Comparison of ENCODE assay signal across 2 cellular contexts in the genomic region with DNA sequence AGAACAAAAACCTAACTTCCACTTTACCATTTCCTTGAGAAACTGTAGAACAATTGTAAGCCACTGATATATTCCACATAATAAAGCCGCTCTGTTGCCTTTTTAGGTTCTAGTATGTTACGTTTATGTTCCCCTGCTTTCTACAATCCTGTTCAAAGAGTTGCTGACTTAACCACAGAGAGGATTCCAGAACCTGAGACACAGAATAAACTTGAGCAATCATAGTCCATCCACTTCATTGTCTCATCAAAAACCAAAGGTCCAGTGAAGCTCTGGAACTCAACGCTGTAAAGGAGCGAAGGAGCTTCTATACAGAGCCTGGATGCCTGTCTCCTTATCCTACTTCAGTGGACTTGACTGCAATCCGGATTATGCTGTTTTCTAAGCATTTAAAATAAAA.
TF ChIP-seq lines count a peak whose summit lies in the region.

No MANE protein-coding gene starts in this region.

TF ChIP-seq in liver, 16 proteins besides CTCF, POLR2A, EP300 and RAD21:
- TF ChIP-seq, protein P1, sequence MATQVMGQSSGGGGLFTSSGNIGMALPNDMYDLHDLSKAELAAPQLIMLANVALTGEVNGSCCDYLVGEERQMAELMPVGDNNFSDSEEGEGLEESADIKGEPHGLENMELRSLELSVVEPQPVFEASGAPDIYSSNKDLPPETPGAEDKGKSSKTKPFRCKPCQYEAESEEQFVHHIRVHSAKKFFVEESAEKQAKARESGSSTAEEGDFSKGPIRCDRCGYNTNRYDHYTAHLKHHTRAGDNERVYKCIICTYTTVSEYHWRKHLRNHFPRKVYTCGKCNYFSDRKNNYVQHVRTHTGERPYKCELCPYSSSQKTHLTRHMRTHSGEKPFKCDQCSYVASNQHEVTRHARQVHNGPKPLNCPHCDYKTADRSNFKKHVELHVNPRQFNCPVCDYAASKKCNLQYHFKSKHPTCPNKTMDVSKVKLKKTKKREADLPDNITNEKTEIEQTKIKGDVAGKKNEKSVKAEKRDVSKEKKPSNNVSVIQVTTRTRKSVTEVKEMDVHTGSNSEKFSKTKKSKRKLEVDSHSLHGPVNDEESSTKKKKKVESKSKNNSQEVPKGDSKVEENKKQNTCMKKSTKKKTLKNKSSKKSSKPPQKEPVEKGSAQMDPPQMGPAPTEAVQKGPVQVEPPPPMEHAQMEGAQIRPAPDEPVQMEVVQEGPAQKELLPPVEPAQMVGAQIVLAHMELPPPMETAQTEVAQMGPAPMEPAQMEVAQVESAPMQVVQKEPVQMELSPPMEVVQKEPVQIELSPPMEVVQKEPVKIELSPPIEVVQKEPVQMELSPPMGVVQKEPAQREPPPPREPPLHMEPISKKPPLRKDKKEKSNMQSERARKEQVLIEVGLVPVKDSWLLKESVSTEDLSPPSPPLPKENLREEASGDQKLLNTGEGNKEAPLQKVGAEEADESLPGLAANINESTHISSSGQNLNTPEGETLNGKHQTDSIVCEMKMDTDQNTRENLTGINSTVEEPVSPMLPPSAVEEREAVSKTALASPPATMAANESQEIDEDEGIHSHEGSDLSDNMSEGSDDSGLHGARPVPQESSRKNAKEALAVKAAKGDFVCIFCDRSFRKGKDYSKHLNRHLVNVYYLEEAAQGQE (IDR thresholded peaks at IDR 0.05): no peak
- peak in 1 of 2 donors; percentile 27 for TF ChIP-seq HNF4A (conservative IDR thresholded peaks at IDR 0.05)
- TF ChIP-seq SP1 (IDR thresholded peaks at IDR 0.05): no peak

TF ChIP-seq in HepG2, 621 proteins besides CTCF, POLR2A, EP300 and RAD21:
- no peak for TF ChIP-seq SP1 (IDR thresholded peaks at IDR 0.05)
- TF ChIP-seq SP1 (CRISPR knock-in tag; IDR thresholded peaks at IDR 0.05): no peak
- TF ChIP-seq, protein P2, sequence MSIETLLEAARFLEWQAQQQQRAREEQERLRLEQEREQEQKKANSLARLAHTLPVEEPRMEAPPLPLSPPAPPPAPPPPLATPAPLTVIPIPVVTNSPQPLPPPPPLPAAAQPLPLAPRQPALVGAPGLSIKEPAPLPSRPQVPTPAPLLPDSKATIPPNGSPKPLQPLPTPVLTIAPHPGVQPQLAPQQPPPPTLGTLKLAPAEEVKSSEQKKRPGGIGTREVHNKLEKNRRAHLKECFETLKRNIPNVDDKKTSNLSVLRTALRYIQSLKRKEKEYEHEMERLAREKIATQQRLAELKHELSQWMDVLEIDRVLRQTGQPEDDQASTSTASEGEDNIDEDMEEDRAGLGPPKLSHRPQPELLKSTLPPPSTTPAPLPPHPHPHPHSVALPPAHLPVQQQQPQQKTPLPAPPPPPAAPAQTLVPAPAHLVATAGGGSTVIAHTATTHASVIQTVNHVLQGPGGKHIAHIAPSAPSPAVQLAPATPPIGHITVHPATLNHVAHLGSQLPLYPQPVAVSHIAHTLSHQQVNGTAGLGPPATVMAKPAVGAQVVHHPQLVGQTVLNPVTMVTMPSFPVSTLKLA (IDR thresholded peaks at IDR 0.05): no peak
- TF ChIP-seq, protein P3, sequence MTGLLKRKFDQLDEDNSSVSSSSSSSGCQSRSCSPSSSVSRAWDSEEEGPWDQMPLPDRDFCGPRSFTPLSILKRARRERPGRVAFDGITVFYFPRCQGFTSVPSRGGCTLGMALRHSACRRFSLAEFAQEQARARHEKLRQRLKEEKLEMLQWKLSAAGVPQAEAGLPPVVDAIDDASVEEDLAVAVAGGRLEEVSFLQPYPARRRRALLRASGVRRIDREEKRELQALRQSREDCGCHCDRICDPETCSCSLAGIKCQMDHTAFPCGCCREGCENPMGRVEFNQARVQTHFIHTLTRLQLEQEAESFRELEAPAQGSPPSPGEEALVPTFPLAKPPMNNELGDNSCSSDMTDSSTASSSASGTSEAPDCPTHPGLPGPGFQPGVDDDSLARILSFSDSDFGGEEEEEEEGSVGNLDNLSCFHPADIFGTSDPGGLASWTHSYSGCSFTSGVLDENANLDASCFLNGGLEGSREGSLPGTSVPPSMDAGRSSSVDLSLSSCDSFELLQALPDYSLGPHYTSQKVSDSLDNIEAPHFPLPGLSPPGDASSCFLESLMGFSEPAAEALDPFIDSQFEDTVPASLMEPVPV (CRISPR knock-in tag; IDR thresholded peaks at IDR 0.05): no peak
- TF ChIP-seq, protein P4, sequence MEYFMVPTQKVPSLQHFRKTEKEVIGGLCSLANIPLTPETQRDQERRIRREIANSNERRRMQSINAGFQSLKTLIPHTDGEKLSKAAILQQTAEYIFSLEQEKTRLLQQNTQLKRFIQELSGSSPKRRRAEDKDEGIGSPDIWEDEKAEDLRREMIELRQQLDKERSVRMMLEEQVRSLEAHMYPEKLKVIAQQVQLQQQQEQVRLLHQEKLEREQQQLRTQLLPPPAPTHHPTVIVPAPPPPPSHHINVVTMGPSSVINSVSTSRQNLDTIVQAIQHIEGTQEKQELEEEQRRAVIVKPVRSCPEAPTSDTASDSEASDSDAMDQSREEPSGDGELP (IDR thresholded peaks at IDR 0.05; ENCODE audit: borderline replicate concordance, low read depth): no peak
- no peak for TF ChIP-seq GZF1 (CRISPR knock-in tag; IDR thresholded peaks at IDR 0.05)
- TF ChIP-seq ZNF570 (CRISPR knock-in tag; IDR thresholded peaks at IDR 0.05; ENCODE audit: borderline replicate concordance): no peak
- TF ChIP-seq ZNF773 (CRISPR knock-in tag; IDR thresholded peaks at IDR 0.05; ENCODE audit: borderline replicate concordance): no peak
- TF ChIP-seq, protein P5, sequence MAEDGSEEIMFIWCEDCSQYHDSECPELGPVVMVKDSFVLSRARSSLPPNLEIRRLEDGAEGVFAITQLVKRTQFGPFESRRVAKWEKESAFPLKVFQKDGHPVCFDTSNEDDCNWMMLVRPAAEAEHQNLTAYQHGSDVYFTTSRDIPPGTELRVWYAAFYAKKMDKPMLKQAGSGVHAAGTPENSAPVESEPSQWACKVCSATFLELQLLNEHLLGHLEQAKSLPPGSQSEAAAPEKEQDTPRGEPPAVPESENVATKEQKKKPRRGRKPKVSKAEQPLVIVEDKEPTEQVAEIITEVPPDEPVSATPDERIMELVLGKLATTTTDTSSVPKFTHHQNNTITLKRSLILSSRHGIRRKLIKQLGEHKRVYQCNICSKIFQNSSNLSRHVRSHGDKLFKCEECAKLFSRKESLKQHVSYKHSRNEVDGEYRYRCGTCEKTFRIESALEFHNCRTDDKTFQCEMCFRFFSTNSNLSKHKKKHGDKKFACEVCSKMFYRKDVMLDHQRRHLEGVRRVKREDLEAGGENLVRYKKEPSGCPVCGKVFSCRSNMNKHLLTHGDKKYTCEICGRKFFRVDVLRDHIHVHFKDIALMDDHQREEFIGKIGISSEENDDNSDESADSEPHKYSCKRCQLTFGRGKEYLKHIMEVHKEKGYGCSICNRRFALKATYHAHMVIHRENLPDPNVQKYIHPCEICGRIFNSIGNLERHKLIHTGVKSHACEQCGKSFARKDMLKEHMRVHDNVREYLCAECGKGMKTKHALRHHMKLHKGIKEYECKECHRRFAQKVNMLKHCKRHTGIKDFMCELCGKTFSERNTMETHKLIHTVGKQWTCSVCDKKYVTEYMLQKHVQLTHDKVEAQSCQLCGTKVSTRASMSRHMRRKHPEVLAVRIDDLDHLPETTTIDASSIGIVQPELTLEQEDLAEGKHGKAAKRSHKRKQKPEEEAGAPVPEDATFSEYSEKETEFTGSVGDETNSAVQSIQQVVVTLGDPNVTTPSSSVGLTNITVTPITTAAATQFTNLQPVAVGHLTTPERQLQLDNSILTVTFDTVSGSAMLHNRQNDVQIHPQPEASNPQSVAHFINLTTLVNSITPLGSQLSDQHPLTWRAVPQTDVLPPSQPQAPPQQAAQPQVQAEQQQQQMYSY (CRISPR knock-in tag; IDR thresholded peaks at IDR 0.05): no peak
- no peak for TF ChIP-seq ZNF260 (CRISPR knock-in tag; IDR thresholded peaks at IDR 0.05; ENCODE audit: borderline replicate concordance, low read depth)
- TF ChIP-seq NCOA2 (CRISPR knock-in tag; IDR thresholded peaks at IDR 0.05): no peak
- no peak for TF ChIP-seq NRL (CRISPR knock-in tag; IDR thresholded peaks at IDR 0.05; ENCODE audit: borderline replicate concordance)
- TF ChIP-seq, protein P6, sequence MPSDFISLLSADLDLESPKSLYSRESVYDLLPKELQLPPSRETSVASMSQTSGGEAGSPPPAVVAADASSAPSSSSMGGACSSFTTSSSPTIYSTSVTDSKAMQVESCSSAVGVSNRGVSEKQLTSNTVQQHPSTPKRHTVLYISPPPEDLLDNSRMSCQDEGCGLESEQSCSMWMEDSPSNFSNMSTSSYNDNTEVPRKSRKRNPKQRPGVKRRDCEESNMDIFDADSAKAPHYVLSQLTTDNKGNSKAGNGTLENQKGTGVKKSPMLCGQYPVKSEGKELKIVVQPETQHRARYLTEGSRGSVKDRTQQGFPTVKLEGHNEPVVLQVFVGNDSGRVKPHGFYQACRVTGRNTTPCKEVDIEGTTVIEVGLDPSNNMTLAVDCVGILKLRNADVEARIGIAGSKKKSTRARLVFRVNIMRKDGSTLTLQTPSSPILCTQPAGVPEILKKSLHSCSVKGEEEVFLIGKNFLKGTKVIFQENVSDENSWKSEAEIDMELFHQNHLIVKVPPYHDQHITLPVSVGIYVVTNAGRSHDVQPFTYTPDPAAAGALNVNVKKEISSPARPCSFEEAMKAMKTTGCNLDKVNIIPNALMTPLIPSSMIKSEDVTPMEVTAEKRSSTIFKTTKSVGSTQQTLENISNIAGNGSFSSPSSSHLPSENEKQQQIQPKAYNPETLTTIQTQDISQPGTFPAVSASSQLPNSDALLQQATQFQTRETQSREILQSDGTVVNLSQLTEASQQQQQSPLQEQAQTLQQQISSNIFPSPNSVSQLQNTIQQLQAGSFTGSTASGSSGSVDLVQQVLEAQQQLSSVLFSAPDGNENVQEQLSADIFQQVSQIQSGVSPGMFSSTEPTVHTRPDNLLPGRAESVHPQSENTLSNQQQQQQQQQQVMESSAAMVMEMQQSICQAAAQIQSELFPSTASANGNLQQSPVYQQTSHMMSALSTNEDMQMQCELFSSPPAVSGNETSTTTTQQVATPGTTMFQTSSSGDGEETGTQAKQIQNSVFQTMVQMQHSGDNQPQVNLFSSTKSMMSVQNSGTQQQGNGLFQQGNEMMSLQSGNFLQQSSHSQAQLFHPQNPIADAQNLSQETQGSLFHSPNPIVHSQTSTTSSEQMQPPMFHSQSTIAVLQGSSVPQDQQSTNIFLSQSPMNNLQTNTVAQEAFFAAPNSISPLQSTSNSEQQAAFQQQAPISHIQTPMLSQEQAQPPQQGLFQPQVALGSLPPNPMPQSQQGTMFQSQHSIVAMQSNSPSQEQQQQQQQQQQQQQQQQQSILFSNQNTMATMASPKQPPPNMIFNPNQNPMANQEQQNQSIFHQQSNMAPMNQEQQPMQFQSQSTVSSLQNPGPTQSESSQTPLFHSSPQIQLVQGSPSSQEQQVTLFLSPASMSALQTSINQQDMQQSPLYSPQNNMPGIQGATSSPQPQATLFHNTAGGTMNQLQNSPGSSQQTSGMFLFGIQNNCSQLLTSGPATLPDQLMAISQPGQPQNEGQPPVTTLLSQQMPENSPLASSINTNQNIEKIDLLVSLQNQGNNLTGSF (CRISPR knock-in tag; IDR thresholded peaks at IDR 0.05): no peak
- TF ChIP-seq EEA1 (CRISPR knock-in tag; IDR thresholded peaks at IDR 0.05; ENCODE audit: borderline replicate concordance): no peak
- TF ChIP-seq ZNF749 (CRISPR knock-in tag; IDR thresholded peaks at IDR 0.05; ENCODE audit: borderline replicate concordance): no peak
